Comparison of ENCODE assay signal across 32 cellular contexts in the genomic region with DNA sequence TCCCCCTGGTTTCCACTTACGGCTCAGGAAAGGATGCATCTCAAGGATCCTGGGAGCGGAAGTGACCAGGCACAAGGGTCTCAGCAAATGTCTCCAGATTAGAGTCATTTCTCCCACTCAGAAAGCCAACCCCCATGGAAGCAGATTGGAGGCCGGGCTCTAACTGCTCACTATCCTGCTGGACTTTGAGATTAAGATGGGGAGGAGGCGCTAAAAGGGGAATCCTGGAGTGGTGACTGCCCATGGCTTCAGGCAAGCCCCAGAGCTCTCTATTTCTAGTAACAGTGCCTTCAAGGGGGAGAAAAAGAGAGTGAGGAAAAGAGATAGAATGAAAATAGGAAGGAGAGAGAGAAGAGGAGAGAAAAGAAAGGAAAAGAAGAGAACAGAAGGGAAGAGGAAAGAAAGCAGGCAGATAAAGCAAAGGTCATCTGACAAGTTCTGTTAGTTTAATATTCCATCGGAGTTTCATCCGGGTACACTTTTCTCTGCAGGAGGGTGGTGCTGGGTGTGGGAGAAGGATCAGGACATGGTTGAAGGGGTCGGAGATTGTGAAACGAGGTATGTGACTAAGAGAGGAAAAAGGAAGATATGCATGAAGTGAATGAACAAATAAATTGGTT. TPM values are rescaled to one million over a fixed set of nuclear protein-coding genes. Genes with fewer than 3 reads are reported as not detected.
DNase-seq lines count a peak whose midpoint lies in the region; ATAC-seq, FAIRE-seq and TF ChIP-seq lines count a peak whose summit lies in the region.
"Had no signal": no experiment of that assay in that cellular context is flagged by ENCODE, and none has a peak within 500 bp of the region (broad histone marks: within the 10 kb centered on the region; RNA-seq: fewer than 3 reads in every experiment).

Gene AGXT2 (minus strand): TSS at position 165 of the 620 bp plus-strand sequence. CDS start 57 bp downstream, at position 108.

- no peak for ATAC-seq in RWPE2 (ENCODE audit: low read depth)
- no peak for ATAC-seq in pancreas
- ATAC-seq: CD8-positive, alpha-beta T cell; foreskin keratinocyte; heart left ventricle; stimulated activated naive CD8-positive, alpha-beta T cell treated with anti-CD3 and anti-CD28 coated beads, Interleukin-15, amount 100 ng/mL, for 72 hours had no signal

- H3F3A ChIP-seq in GM23248 (ENCODE audit: insufficient read depth), result peaks cover 11% of the 10 kb centered on the region

- H3K27me3 ChIP-seq in GM23248 (replicated peaks; ENCODE audit: insufficient read depth), result no peaks in the 10 kb centered on the region
- no peaks in the 10 kb centered on the region for H3K27me3 ChIP-seq in RWPE2 (ENCODE audit: insufficient read depth, poor library complexity, severe bottlenecking)
- no peaks in the 10 kb centered on the region for H3K27me3 ChIP-seq in hepatocyte
- no peaks in the 10 kb centered on the region for H3K27me3 ChIP-seq in osteoblast (ENCODE audit: insufficient read depth, low read length)
- no peaks in the 10 kb centered on the region for H3K27me3 ChIP-seq in pancreas
- H3K27me3 ChIP-seq: BE2C, foreskin keratinocyte had no signal

- H3K9me2 ChIP-seq in GM23248 (ENCODE audit: insufficient read depth) (no peaks in the 10 kb centered on the region), hepatocyte (replicated peaks; ENCODE audit: insufficient read depth) (no peaks in the 10 kb centered on the region)

- peak within 1 kb of the TSS; percentile 37; the same call in 1 of the 2 replicates for H3K9ac ChIP-seq in GM23248
- H3K9ac ChIP-seq: parathyroid adenoma had no signal

- FAIRE-seq in pancreas (lab: Jason Lieb, UNC), result no peak
- FAIRE-seq: GM18507, TTC549 had no signal

- H3K4me2 ChIP-seq in GM23248 (ENCODE audit: unreplicated experiment), result peak within 1 kb of the TSS; percentile 30
- peak within 1 kb of the TSS; percentile 56 for H3K4me2 ChIP-seq in hepatocyte
- no peak within 1 kb of the TSS for H3K4me2 ChIP-seq in osteoblast (ENCODE audit: insufficient read depth, low read length)

- H3K9me3 ChIP-seq in GM23248 (ENCODE audit: low read depth) (no peaks in the 10 kb centered on the region), RWPE2 (ENCODE audit: severe bottlenecking) (no peaks in the 10 kb centered on the region), hepatocyte (ENCODE audit: low read depth) (no peaks in the 10 kb centered on the region), osteoblast (ENCODE audit: low read depth, low read length) (no peaks in the 10 kb centered on the region), pancreas (no peaks in the 10 kb centered on the region)
- H3K9me3 ChIP-seq: BE2C, heart left ventricle, SJCRH30, thoracic aorta had no signal

- H3K4me1 ChIP-seq in GM23248 (ENCODE audit: insufficient read depth) (peaks cover 17% of the 10 kb centered on the region), RWPE2 (ENCODE audit: insufficient read depth, poor library complexity, severe bottlenecking) (peaks cover 10% of the 10 kb centered on the region), hepatocyte (ENCODE audit: insufficient read depth) (peaks cover 11% of the 10 kb centered on the region), osteoblast (ENCODE audit: insufficient read depth, low read length) (peaks cover 12% of the 10 kb centered on the region), pancreas (peaks cover 0 to 7% (median 4%) of the 10 kb centered on the region in 3 donors)
- H3K4me1 ChIP-seq: BE2C, foreskin keratinocyte, heart left ventricle, parathyroid adenoma, SJCRH30 had no signal

- H3K36me3 ChIP-seq in GM23248 (ENCODE audit: low read depth), result no peaks in the 10 kb centered on the region
- no peaks in the 10 kb centered on the region for H3K36me3 ChIP-seq in RWPE2 (ENCODE audit: low read depth)
- no peaks in the 10 kb centered on the region for H3K36me3 ChIP-seq in hepatocyte (replicated peaks; ENCODE audit: insufficient read depth, low read depth)
- no peaks in the 10 kb centered on the region for H3K36me3 ChIP-seq in osteoblast (ENCODE audit: insufficient read depth, low read length)
- H3K36me3 ChIP-seq in pancreas, result no peaks in the 10 kb centered on the region
- H3K36me3 ChIP-seq: BE2C, heart left ventricle, SJCRH30, thoracic aorta had no signal

- no peak within 1 kb of the TSS for H2AFZ ChIP-seq in GM23248
- H2AFZ ChIP-seq in hepatocyte, result peak within 1 kb of the TSS; percentile 54
- peak within 1 kb of the TSS; percentile 6 for H2AFZ ChIP-seq in osteoblast (ENCODE audit: low read length)
- H2AFZ ChIP-seq: parathyroid adenoma had no signal

- H3K4me3 ChIP-seq in GM23248 (no peak within 1 kb of the TSS), RWPE2 (ENCODE audit: severe bottlenecking) (no peak within 1 kb of the TSS), hepatocyte (no peak within 1 kb of the TSS), osteoblast (ENCODE audit: insufficient read depth, low read length) (no peak within 1 kb of the TSS), pancreas (no peak within 1 kb of the TSS)
- H3K4me3 ChIP-seq: heart left ventricle, SJCRH30, thoracic aorta had no signal

- H3K27ac ChIP-seq in GM23248 (peak within 1 kb of the TSS; percentile 82), RWPE2 (ENCODE audit: poor library complexity, severe bottlenecking) (peak within 1 kb of the TSS; percentile 41), hepatocyte (peak within 1 kb of the TSS; percentile 68), osteoblast (ENCODE audit: low read depth, low read length) (peak within 1 kb of the TSS; percentile 50), pancreas (no peak within 1 kb of the TSS)
- H3K27ac ChIP-seq: foreskin keratinocyte, heart left ventricle, parathyroid adenoma, SJCRH30, thoracic aorta had no signal

- intact Hi-C loops in pancreas (cut with DNase I), result no loop called here

- WGBS in GM23248 (ENCODE audit: low coverage in 1 of 2, low lambda C conversion rate in 2 of 2, missing lambda C conversion rate in 2 of 2), 2 experiments, result 97 to 99% methylated on average over 8 of the region's 8 CpGs
- WGBS in hepatocyte (ENCODE audit: low lambda C conversion rate, missing lambda C conversion rate), result 85% methylated on average over 8 of the region's 8 CpGs
- WGBS in pancreas, 2 donors, result 63 to 66% methylated on average over 8 of the region's 8 CpGs

- H4K20me1 ChIP-seq in GM23248 (ENCODE audit: insufficient read depth) (no peaks in the 10 kb centered on the region), hepatocyte (ENCODE audit: insufficient read depth, poor library complexity, severe bottlenecking) (no peaks in the 10 kb centered on the region), osteoblast (ENCODE audit: insufficient read depth, low read length) (no peaks in the 10 kb centered on the region)

- H3K79me2 ChIP-seq in GM23248 (ENCODE audit: insufficient read depth) (no peaks in the 10 kb centered on the region), hepatocyte (no peaks in the 10 kb centered on the region), osteoblast (ENCODE audit: insufficient read depth, low read length) (no peaks in the 10 kb centered on the region)
- H3K79me2 ChIP-seq: parathyroid adenoma had no signal

- in situ Hi-C loops in GM23248 (cut with MboI), result no loop called here

- TF ChIP-seq CTCF in RWPE2 (IDR thresholded peaks at IDR 0.05; ENCODE audit: poor library complexity, severe bottlenecking), result no peak
- no peak for TF ChIP-seq CTCF in hepatocyte (IDR thresholded peaks at IDR 0.05; ENCODE audit: poor library complexity)
- no peak for TF ChIP-seq CTCF in osteoblast (IDR thresholded peaks at IDR 0.05; ENCODE audit: extremely low read depth, low read depth, low read length)
- TF ChIP-seq CTCF in pancreas (IDR thresholded peaks at IDR 0.05), result no peak

- no peak for DNase-seq in GM23248
- no peak for DNase-seq in RWPE2 (ENCODE audit: low spot score)
- no peak for DNase-seq in hepatocyte (ENCODE audit: low spot score)
- no peak for DNase-seq in osteoblast (ENCODE audit: insufficient read length, low spot score, missing footprints)
- DNase-seq in pancreas, result no peak
- DNase-seq in T-helper 1 cell, result no peak
- DNase-seq in GM19238 (ENCODE audit: insufficient read length, low spot score), result no peak
- DNase-seq: activated T-cell treated with anti-CD3 and anti-CD28 coated beads, Interleukin-2, amount 50 U/mL, for 24 hours; BE2C; CD8-positive, alpha-beta T cell; central memory CD4-positive, alpha-beta T cell; DMS 273 treated with DMSO at 0.1 percent for 48 hours; foreskin keratinocyte; heart left ventricle; kidney glomerular epithelial cell; mammary epithelial cell; NCI-H1048; NCI-H82; SJCRH30; stimulated activated CD4-positive, alpha-beta T cell treated with anti-CD3 and anti-CD28 coated beads, Interleukin-1b, Interleukin-23, amount 100 ng/mL, for 48 hours; stimulated activated CD8-positive, alpha-beta memory T cell treated with anti-CD3 and anti-CD28 coated beads, Interleukin-4, amount 100 ng/mL, for 48 hours; stimulated activated naive CD8-positive, alpha-beta T cell treated with anti-CD3 and anti-CD28 coated beads, Interleukin-15, amount 100 ng/mL, for 72 hours had no signal

RNA-seq across cellular contexts. Expression of gene AGXT2, which starts in this region (rescaled TPM):
- total RNA-seq in GM23248 (2014; rRNA removed; shearing (Covaris generic)), result not detected in 2 replicates
- polyA plus RNA-seq in GM23248 (2016; fragmentation: Nextera tagmentation; extraction: Ambion mirVana), result not detected in 2 replicates
- total RNA-seq in hepatocyte, result 8.0 and 8.1 TPM in 2 replicates
- polyA plus RNA-seq in hepatocyte, result 5.9 and 10.6 TPM in 2 replicates
- total RNA-seq in osteoblast, result not detected in 2 replicates
- total RNA-seq in pancreas, result not detected
- not detected for polyA plus RNA-seq in pancreas
- total RNA-seq: A673; CD8-positive, alpha-beta T cell; foreskin keratinocyte; heart left ventricle; mammary epithelial cell; NCI-H460; RPMI7951; SJCRH30; thoracic aorta; urinary bladder had no signal
- polyA plus RNA-seq: esophagus, foreskin keratinocyte, heart left ventricle, mammary epithelial cell, neural cell had no signal

Comparison
In these comparisons a context has a peak if more than half of its experiments do, and no peak if none do; other contexts are left out.
1. H3K27ac ChIP-seq: peak in GM23248 (single experiment), RWPE2 (single experiment), hepatocyte (single experiment) and osteoblast (single experiment); none in pancreas (0 of 4).